Comparison of ENCODE assay signal across 21 cellular contexts in genomic region chr16:70157477-70158260, GRCh38. TPM values are rescaled to one million over a fixed set of nuclear protein-coding genes. Genes with fewer than 3 reads are reported as not detected.
A peak's percentile ranks its signal among the peaks of the same experiment; 100 is the strongest.
DNase-seq lines count a peak whose midpoint lies in the region; ATAC-seq and TF ChIP-seq lines count a peak whose summit lies in the region.
"Had no signal": no experiment of that assay in that cellular context is flagged by ENCODE, and none has a peak within 500 bp of the region (broad histone marks: within the 10 kb centered on the region; RNA-seq: fewer than 3 reads in every experiment).

No MANE protein-coding gene starts in this region.

- H3K9me3 ChIP-seq in esophagus muscularis mucosa = no peaks in the 10 kb centered on the region
- H3K9me3 ChIP-seq: HAP-1, ovary, thyroid gland had no signal

- DNase-seq in GM10266 (ENCODE audit: extremely low spot score) (peak; percentile 13), H7 (peak; percentile 15), esophagus muscularis mucosa (ENCODE audit: extremely low spot score) (peak; percentile 92), sciatic nerve (ENCODE audit: low spot score) (peak; percentile 32), SIG-M5 treated with dmso at 0.1 percent for 504 hours (lab: John Stamatoyannopoulos, UW; ENCODE audit: unreplicated experiment) (no peak), amniotic stem cell (lab: John Stamatoyannopoulos, UW) (no peak)
- DNase-seq: activated CD8-positive, alpha-beta T cell treated with anti-CD3 and anti-CD28 coated beads, Interleukin-2, amount 10 ng/mL, durations not matched to agents 7 days and 5 days; activated naive CD8-positive, alpha-beta T cell treated with anti-CD3 and anti-CD28 coated beads, Interleukin-2, amount 10 ng/mL, durations not matched to agents 7 days and 5 days; AML-193; DMS79; hypothalamus; NCI-H1092; NCI-H2029; thyroid gland had no signal

- H3K4me3 ChIP-seq in H7 (ENCODE audit: insufficient read depth, low read depth, low read length) (no peak overlapping the region), esophagus muscularis mucosa (no peak overlapping the region)
- H3K4me3 ChIP-seq: coronary artery, HAP-1, ovary, thyroid gland had no signal

- no peak for ATAC-seq in sciatic nerve
- no peak for ATAC-seq in HG02884 (IDR thresholded peaks at IDR 0.05; ENCODE audit: unreplicated experiment)
- ATAC-seq: activated CD8-positive, alpha-beta T cell treated with anti-CD3 and anti-CD28 coated beads, Interleukin-2, amount 10 ng/mL, durations not matched to agents 7 days and 5 days; PC-3; stimulated activated memory B cell treated with anti-CD40 and anti-IgM and Interleukin-4, amounts not matched to agents 10 μg/mL and 1 μg/mL and 100 μg/mL, for 72 hours had no signal

- H3K36me3 ChIP-seq in H7 (replicated peaks; ENCODE audit: control insufficient read depth, insufficient read depth, low read length) (peaks cover 54% of the 10 kb centered on the region), esophagus muscularis mucosa (peaks cover 88 to 100% (median 99%) of the 10 kb centered on the region in 4 donors)
- H3K36me3 ChIP-seq: ovary had no signal

- H3K27me3 ChIP-seq in H7 (ENCODE audit: control insufficient read depth, insufficient read depth, low read length) (no peaks in the 10 kb centered on the region), esophagus muscularis mucosa (no peaks in the 10 kb centered on the region)
- H3K27me3 ChIP-seq: ovary, thyroid gland had no signal

- intact Hi-C loops in esophagus muscularis mucosa (cut with DNase I) = no loop called here
- intact Hi-C loops in sciatic nerve (cut with DNase I) = no loop called here

- TF ChIP-seq POLR2A in esophagus muscularis mucosa (IDR thresholded peaks at IDR 0.05; ENCODE audit: low read depth) = no peak

- TF ChIP-seq CTCF in GM10266 (IDR thresholded peaks at IDR 0.05; ENCODE audit: control insufficient read depth, insufficient read depth, low read depth, missing control alignments) (no peak), esophagus muscularis mucosa (IDR thresholded peaks at IDR 0.05) (no peak)

- TF ChIP-seq EP300 in esophagus muscularis mucosa (IDR thresholded peaks at IDR 0.05) = no peak

- no peak overlapping the region for H3K27ac ChIP-seq in esophagus muscularis mucosa (replicated peaks in 1 of 4)
- H3K27ac ChIP-seq: coronary artery, ovary, thyroid gland had no signal

- no peaks in the 10 kb centered on the region for H3K4me1 ChIP-seq in esophagus muscularis mucosa
- H3K4me1 ChIP-seq: HAP-1, thyroid gland had no signal

- WGBS in esophagus muscularis mucosa = 85% methylated on average over 8 of the region's 8 CpGs

RNA-seq across cellular contexts. Expression of gene CLEC18C, which starts 15.9 kb away (rescaled TPM):
- total RNA-seq in H7 (2014; rRNA removed; shearing (Covaris generic)) = 0.07 and 0.35 TPM in 2 replicates
- total RNA-seq in esophagus muscularis mucosa = under 1 TPM in 1 of 4 donors, not detected in 3; 0.58 TPM
- total RNA-seq in sciatic nerve = 0.58 TPM
- total RNA-seq: SK-MEL-5 had no signal

RNA-seq across cellular contexts. Expression of gene PDPR, which starts 43.5 kb away (rescaled TPM):
- 11.8 and 14.9 TPM in 2 replicates for total RNA-seq in H7 (2014; rRNA removed; shearing (Covaris generic))
- total RNA-seq in esophagus muscularis mucosa = 10 to 100 TPM; 19.1 to 31.8 (median 27.4) TPM
- total RNA-seq in sciatic nerve = 35.7 TPM

Comparison
In these comparisons a context has a peak if more than half of its experiments do, and no peak if none do; other contexts are left out.
1. DNase-seq: peak in GM10266 (single experiment), H7 (single experiment), esophagus muscularis mucosa (single experiment) and sciatic nerve (single experiment); none in SIG-M5 treated with dmso at 0.1 percent for 504 hours (single experiment) and amniotic stem cell (single experiment).